In the genomic region with DNA sequence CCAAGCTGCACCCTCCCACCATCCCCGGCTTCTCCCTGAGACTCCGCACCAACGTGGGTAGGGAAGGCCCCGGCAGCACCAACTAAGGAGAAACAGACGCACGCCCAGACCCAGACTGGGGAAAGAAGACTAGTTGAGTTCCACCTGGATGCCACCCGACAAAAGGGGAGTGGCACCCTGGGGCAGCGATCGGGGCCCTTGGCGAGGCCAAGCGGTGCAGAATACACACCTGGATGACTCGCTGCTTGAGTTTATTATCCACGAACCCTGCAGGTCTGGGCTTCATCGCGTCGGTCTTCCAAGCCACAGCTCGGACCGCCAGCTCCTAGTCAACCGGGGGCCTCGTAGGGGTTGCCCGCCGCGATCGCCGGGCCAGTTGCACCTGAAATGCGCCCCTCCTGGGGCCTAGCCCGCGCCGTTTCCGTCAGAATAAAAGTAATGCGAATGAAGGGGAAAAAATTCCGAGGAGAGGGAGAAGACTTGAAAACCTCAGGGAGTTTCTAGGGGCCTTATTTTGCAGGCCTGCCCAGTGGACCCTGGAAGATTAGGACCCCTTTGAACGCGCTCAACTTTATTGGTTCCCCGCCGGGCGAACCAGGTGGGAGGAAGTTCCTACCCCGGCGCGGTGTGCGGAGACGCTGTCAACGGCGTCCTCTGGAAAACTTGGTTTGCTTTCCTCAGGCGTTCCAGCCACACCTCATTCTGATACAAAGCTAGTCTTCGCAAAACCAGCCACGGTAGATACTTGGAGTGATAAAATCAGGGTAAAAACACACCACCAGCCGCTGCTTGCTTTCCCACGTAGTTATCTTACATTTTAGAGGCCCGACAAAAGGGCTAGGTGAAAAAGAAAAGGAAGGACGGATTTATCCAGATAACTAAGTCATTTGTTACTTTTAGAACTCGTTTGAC, we compare ENCODE assay signal across 8 cellular contexts. TPM values are rescaled to one million over a fixed set of nuclear protein-coding genes. Genes with fewer than 3 reads are reported as not detected.
DNase-seq lines count a peak whose midpoint lies in the region; ATAC-seq and TF ChIP-seq lines count a peak whose summit lies in the region.

NVL (minus strand) TSS at position 331 of the 912 bp plus-strand sequence; CDS start at position 286, 45 bp downstream.

- H3K36me3 Mint-ChIP-seq in Caco-2 (ENCODE audit: insufficient read depth, unreplicated experiment) (no peaks in the 10 kb centered on the region), memory B cell (no peaks in the 10 kb centered on the region)
- peaks cover 22% of the 10 kb centered on the region for H3K36me3 Mint-ChIP-seq in effector memory CD8-positive, alpha-beta T cell (ENCODE audit: insufficient read depth)

- H3K4me1 Mint-ChIP-seq in Caco-2 (ENCODE audit: low read depth, unreplicated experiment): peaks cover 20% of the 10 kb centered on the region
- H3K4me1 Mint-ChIP-seq in effector memory CD8-positive, alpha-beta T cell (ENCODE audit: low read depth in 2 of 2): peaks cover 30% of the 10 kb centered on the region in 2 donors
- peaks cover 20% of the 10 kb centered on the region for H3K4me1 Mint-ChIP-seq in memory B cell

- H3K4me3 Mint-ChIP-seq in Caco-2 (ENCODE audit: unreplicated experiment) (peak within 1 kb of the TSS; percentile 92), memory B cell (peak within 1 kb of the TSS; percentile 91)
- H3K4me3 Mint-ChIP-seq in effector memory CD8-positive, alpha-beta T cell: peak within 1 kb of the TSS; percentile 91 to 96

- POLR2A ChIA-PET in Caco-2 (lab: Charles Lee): interaction anchor here (1.0 to 1.4 kb wide), 2 partner anchors 13 to 16 kb away, joined by 3 to 6 read pairs; no protein-coding TSS in a partner anchor

- H3K9me3 Mint-ChIP-seq in Caco-2 (ENCODE audit: unreplicated experiment): no peaks in the 10 kb centered on the region
- no peaks in the 10 kb centered on the region for H3K9me3 Mint-ChIP-seq in effector memory CD8-positive, alpha-beta T cell
- no peaks in the 10 kb centered on the region for H3K9me3 Mint-ChIP-seq in memory B cell

- H3K4me3 ChIP-seq in Caco-2 (ENCODE audit: low read depth, low read length): peak within 1 kb of the TSS; percentile 76

- DNase-seq in Caco-2: peak; percentile 88 to 92
- DNase-seq in HUDEP-2 (lab: John Stamatoyannopoulos, UW; ENCODE audit: unreplicated experiment in 76 of 76): peak in 75 of 76 experiments; percentile 13 to 97 (median 74)
- peak; percentile 87 for DNase-seq in NOMO-1 treated with dmso at 0.1 percent for 144 hours (lab: John Stamatoyannopoulos, UW; ENCODE audit: unreplicated experiment)
- peak; percentile 52 to 57 for DNase-seq in activated CD8-positive, alpha-beta memory T cell treated with anti-CD3 and anti-CD28 coated beads for 4 hours (ENCODE audit: low read depth in 2 of 2)
- DNase-seq in effector memory CD8-positive, alpha-beta T cell: peak; percentile 70 to 88 (median 72)
- peak; percentile 74 to 94 for DNase-seq in memory B cell (ENCODE audit: low spot score in 2 of 2)
- DNase-seq in stimulated activated CD8-positive, alpha-beta memory T cell treated with anti-CD3 and anti-CD28 coated beads, Interleukin-12 subunit alpha, Interleukin-12 subunit beta, amount 100 ng/mL, for 1 hour (ENCODE audit: low read depth): peak; percentile 68

- H3K27ac Mint-ChIP-seq in Caco-2 (ENCODE audit: unreplicated experiment) (peak within 1 kb of the TSS; percentile 99), memory B cell (peak within 1 kb of the TSS; percentile 98)
- H3K27ac Mint-ChIP-seq in effector memory CD8-positive, alpha-beta T cell: peak within 1 kb of the TSS; percentile 95 to 98

- no peaks in the 10 kb centered on the region; the same call in 1 of the 2 replicates for H3K4me1 ChIP-seq in Caco-2

- no peaks in the 10 kb centered on the region for H3K27me3 ChIP-seq in Caco-2 (replicated peaks; ENCODE audit: control insufficient read depth, insufficient read depth, low read length)

- TF ChIP-seq CTCF in Caco-2 (IDR thresholded peaks at IDR 0.05; ENCODE audit: insufficient read depth in 1 of 2, low read depth in 1 of 2, low read length in 1 of 2, severe bottlenecking in 1 of 2, unreplicated experiment in 1 of 2): no peak

- ATAC-seq in GM21381 (IDR thresholded peaks at IDR 0.05; ENCODE audit: unreplicated experiment) (peak; percentile 84), memory B cell (ENCODE audit: low read depth) (peak; percentile 89)
- peak; percentile 93 for ATAC-seq in effector memory CD8-positive, alpha-beta T cell (replicated peaks)

- intact Hi-C loops in Caco-2 (cut with micrococcal nuclease; ENCODE audit: unreplicated experiment): loop anchor here (1.0 to 2.0 kb wide), 2 partner anchors 9 to 629 kb away; no protein-coding TSS in a partner anchor

- H3K27me3 Mint-ChIP-seq in Caco-2 (ENCODE audit: insufficient read depth, unreplicated experiment) (no peaks in the 10 kb centered on the region), memory B cell (no peaks in the 10 kb centered on the region)
- H3K27me3 Mint-ChIP-seq in effector memory CD8-positive, alpha-beta T cell: no peaks in the 10 kb centered on the region

- no peaks in the 10 kb centered on the region for H3K36me3 ChIP-seq in Caco-2 (ENCODE audit: control insufficient read depth, insufficient read depth, low read length)

- CTCF ChIA-PET in Caco-2 (lab: Charles Lee): interaction anchor here (0.5 to 1.4 kb wide), 3 partner anchors 21 to 593 kb away, joined by 3 read pairs; no protein-coding TSS in a partner anchor

- no peaks in the 10 kb centered on the region for H3K9me3 ChIP-seq in Caco-2

- BruUV-seq in Caco-2 (replicated peaks; lab: Mats Ljungman, UMichigan): no TSS peak

RNA-seq across cellular contexts. Expression of gene NVL, which starts in this region (rescaled TPM):
- total RNA-seq in Caco-2 (2022): 45.0 and 52.3 TPM in 2 replicates

Comparison
In these comparisons a context has a peak if more than half of its experiments do, and no peak if none do; other contexts are left out.
1. Peak in every context shown above with its lines: DNase-seq, ATAC-seq and H3K4me3 ChIP-seq.